16 cellular contexts compared by ENCODE assay signal in the genomic region with DNA sequence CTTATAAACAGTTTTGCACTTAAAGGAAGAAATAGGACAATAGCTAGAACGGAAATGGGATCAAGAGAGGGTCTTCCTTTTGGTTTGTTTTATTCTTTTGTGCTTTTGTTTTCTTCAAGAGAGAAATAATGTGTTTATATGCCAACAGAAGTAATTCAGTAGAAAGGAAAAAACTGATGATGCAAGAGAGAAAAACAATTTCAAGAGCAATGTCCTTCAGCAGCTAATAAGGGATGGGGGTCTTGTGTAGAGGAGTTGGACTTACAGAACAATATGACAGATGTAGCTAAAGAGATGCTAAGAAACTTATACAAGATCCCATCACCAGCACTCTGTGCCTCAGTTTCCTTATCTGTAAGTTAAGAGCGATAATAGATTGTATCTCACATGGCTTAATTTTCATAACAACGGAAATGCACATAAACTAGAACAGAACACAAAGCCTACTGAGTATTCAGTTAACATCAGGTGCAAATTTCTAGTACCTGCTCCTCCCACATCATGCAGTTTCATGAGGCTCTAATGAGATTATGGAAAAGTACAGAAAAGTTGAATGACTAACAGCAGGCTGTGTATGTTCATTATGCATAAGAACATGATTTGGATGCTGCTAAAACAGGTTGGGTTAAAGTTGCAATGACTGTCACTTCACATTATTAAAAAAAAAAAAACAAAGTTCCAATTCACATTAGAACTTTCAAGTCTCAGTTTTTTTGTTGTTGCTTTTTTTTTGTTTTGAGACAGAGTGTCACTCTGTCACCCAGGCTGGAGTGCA. TPM values are rescaled to one million over a fixed set of nuclear protein-coding genes. Genes with fewer than 3 reads are reported as not detected.
DNase-seq lines count a peak whose midpoint lies in the region; ATAC-seq and TF ChIP-seq lines count a peak whose summit lies in the region.
"Had no signal": no experiment of that assay in that cellular context is flagged by ENCODE, and none has a peak within 500 bp of the region (broad histone marks: within the 10 kb centered on the region; RNA-seq: fewer than 3 reads in every experiment).

No MANE protein-coding gene starts in this region.

- no peak for TF ChIP-seq CTCF in Calu3 (IDR thresholded peaks at IDR 0.05; ENCODE audit: unreplicated experiment)
- TF ChIP-seq CTCF in Panc1 (IDR thresholded peaks at IDR 0.05), result no peak

- H3K4me3 Mint-ChIP-seq in activated CD4-positive, alpha-beta T cell treated with anti-CD3 and anti-CD28 coated beads for 36 hours, result no peak overlapping the region
- H3K4me3 Mint-ChIP-seq in Calu3 (ENCODE audit: low read depth, unreplicated experiment), result no peak overlapping the region
- no peak overlapping the region for H3K4me3 Mint-ChIP-seq in central memory CD8-positive, alpha-beta T cell

- CTCF ChIA-PET in activated CD4-positive, alpha-beta T cell treated with anti-CD3 and anti-CD28 coated beads for 36 hours (lab: Charles Lee), result interaction anchor here (1.1 kb wide), 1 partner anchor 10 kb away, joined by 3 read pairs; no protein-coding TSS in a partner anchor
- CTCF ChIA-PET in Calu3 (lab: Charles Lee) (no interaction called here), Panc1 (lab: Charles Lee) (no interaction called here)

- ATAC-seq in activated CD4-positive, alpha-beta T cell treated with anti-CD3 and anti-CD28 coated beads for 36 hours, result peak; percentile 71
- no peak for ATAC-seq in Panc1
- ATAC-seq in central memory CD8-positive, alpha-beta T cell (replicated peaks; ENCODE audit: extremely low read depth, poor library complexity, severe bottlenecking), result no peak
- no peak for ATAC-seq in GM18870 (IDR thresholded peaks at IDR 0.05; ENCODE audit: unreplicated experiment)

- H3K36me3 Mint-ChIP-seq in activated CD4-positive, alpha-beta T cell treated with anti-CD3 and anti-CD28 coated beads for 36 hours (ENCODE audit: low read depth), result peaks cover 5% of the 10 kb centered on the region
- no peaks in the 10 kb centered on the region for H3K36me3 Mint-ChIP-seq in Calu3 (ENCODE audit: insufficient read depth, unreplicated experiment)
- peaks cover 10% of the 10 kb centered on the region for H3K36me3 Mint-ChIP-seq in central memory CD8-positive, alpha-beta T cell (ENCODE audit: insufficient read depth)

- intact Hi-C loops in activated CD4-positive, alpha-beta T cell treated with anti-CD3 and anti-CD28 coated beads for 36 hours (cut with DNase I, micrococcal nuclease), result no loop called here
- intact Hi-C loops in Calu3 (cut with micrococcal nuclease; ENCODE audit: unreplicated experiment), result no loop called here
- intact Hi-C loops in Panc1 (cut with micrococcal nuclease; ENCODE audit: unreplicated experiment), result no loop called here

- peaks cover 5% of the 10 kb centered on the region for H3K4me1 ChIP-seq in Panc1 (ENCODE audit: control insufficient read depth, insufficient read depth, low read length)

- no peak for DNase-seq in activated CD4-positive, alpha-beta T cell treated with anti-CD3 and anti-CD28 coated beads for 36 hours
- no peak for DNase-seq in activated CD4-positive, alpha-beta T cell treated with anti-CD3 and anti-CD28 coated beads, Interleukin-2, amount 50 U/mL, for 1 hour
- no peak for DNase-seq in Calu3
- DNase-seq in Panc1 (ENCODE audit: low read depth, low spot score), result no peak
- no peak for DNase-seq in central memory CD8-positive, alpha-beta T cell (ENCODE audit: low spot score in 2 of 2)
- no peak for DNase-seq in stimulated activated CD4-positive, alpha-beta T cell treated with anti-CD3 and anti-CD28 coated beads, Interleukin-4, amount 100 ng/mL, for 24 hours
- no peak for DNase-seq in G401 (ENCODE audit: low spot score)
- DNase-seq: 8988T; C1 segment of cervical spinal cord; COR-L47; KG1; NCI-H1092; NCI-H226; NCI-H526; NK-92 treated with Interleukin-12 subunit alpha and Interleukin-12 subunit beta, amount 100 ng/mL, for 24 hours had no signal

- no peaks in the 10 kb centered on the region for H3K9me3 Mint-ChIP-seq in activated CD4-positive, alpha-beta T cell treated with anti-CD3 and anti-CD28 coated beads for 36 hours (ENCODE audit: low read depth)
- no peaks in the 10 kb centered on the region for H3K9me3 Mint-ChIP-seq in Calu3 (ENCODE audit: low read depth, unreplicated experiment)
- H3K9me3 Mint-ChIP-seq in central memory CD8-positive, alpha-beta T cell, result no peaks in the 10 kb centered on the region

- peak overlapping the region; percentile 27 for H3K27ac Mint-ChIP-seq in activated CD4-positive, alpha-beta T cell treated with anti-CD3 and anti-CD28 coated beads for 36 hours
- peak overlapping the region; percentile 14 for H3K27ac Mint-ChIP-seq in Calu3 (ENCODE audit: unreplicated experiment)
- peak overlapping the region; percentile 47 for H3K27ac Mint-ChIP-seq in central memory CD8-positive, alpha-beta T cell (ENCODE audit: low read depth)

- H3K36me3 ChIP-seq in Panc1 (ENCODE audit: control insufficient read depth, insufficient read depth, low read length), result no peaks in the 10 kb centered on the region

- BruUV-seq in Calu3 (replicated peaks; lab: Mats Ljungman, UMichigan) (no TSS peak), Panc1 (replicated peaks; lab: Mats Ljungman, UMichigan) (no TSS peak)

- no peaks in the 10 kb centered on the region for H3K9me3 ChIP-seq in Panc1 (ENCODE audit: control insufficient read depth, insufficient read depth, low read depth, low read length)

- H3K27me3 ChIP-seq in Panc1 (ENCODE audit: control insufficient read depth, insufficient read depth, low read length), result no peaks in the 10 kb centered on the region

- H3K27me3 Mint-ChIP-seq in activated CD4-positive, alpha-beta T cell treated with anti-CD3 and anti-CD28 coated beads for 36 hours, result no peaks in the 10 kb centered on the region
- no peaks in the 10 kb centered on the region for H3K27me3 Mint-ChIP-seq in Calu3 (ENCODE audit: unreplicated experiment)
- H3K27me3 Mint-ChIP-seq in central memory CD8-positive, alpha-beta T cell, result no peaks in the 10 kb centered on the region

- no peak overlapping the region for H3K4me3 ChIP-seq in Panc1 (ENCODE audit: low read depth in 2 of 2, low read length in 2 of 2)

- in situ Hi-C loops in Panc1 (cut with HindIII; ENCODE audit: low pct_unique_long_range_greater_than_20kb, low sequenced_read_pairs) (no loop called here), G401 (cut with HindIII; ENCODE audit: low sequenced_read_pairs) (no loop called here)

- peaks cover 66% of the 10 kb centered on the region for H3K4me1 Mint-ChIP-seq in activated CD4-positive, alpha-beta T cell treated with anti-CD3 and anti-CD28 coated beads for 36 hours
- H3K4me1 Mint-ChIP-seq in Calu3 (ENCODE audit: low read depth, unreplicated experiment), result peaks cover 8% of the 10 kb centered on the region
- peaks cover 65% of the 10 kb centered on the region for H3K4me1 Mint-ChIP-seq in central memory CD8-positive, alpha-beta T cell

- peak overlapping the region; percentile 69; the same call in 1 of the 2 replicates for H3K27ac ChIP-seq in Panc1 (ENCODE audit: low read length)

- POLR2A ChIA-PET in activated CD4-positive, alpha-beta T cell treated with anti-CD3 and anti-CD28 coated beads for 36 hours (lab: Charles Lee), result no interaction called here
- POLR2A ChIA-PET in Panc1 (lab: Charles Lee), result no interaction called here

RNA-seq across cellular contexts. Expression of a gene that starts 17.2 kb away (rescaled TPM):
- 10 to 100 TPM; 22.1 to 26.7 TPM for total RNA-seq in activated CD4-positive, alpha-beta T cell treated with anti-CD3 and anti-CD28 coated beads for 36 hours
- 37.5 and 42.7 TPM in 2 replicates for total RNA-seq in Calu3 (2022)
- total RNA-seq in Panc1 (2021; ENCODE audit: unreplicated experiment), result 36.4 TPM
- polyA plus RNA-seq in Panc1 (2012; ENCODE audit: insufficient read length), result 41.5 TPM
- 29.4 and 30.0 TPM in 2 replicates for total RNA-seq in G401 (2014; rRNA removed; shearing (Covaris generic))
